8 cellular contexts compared by ENCODE assay signal in the genomic region with DNA sequence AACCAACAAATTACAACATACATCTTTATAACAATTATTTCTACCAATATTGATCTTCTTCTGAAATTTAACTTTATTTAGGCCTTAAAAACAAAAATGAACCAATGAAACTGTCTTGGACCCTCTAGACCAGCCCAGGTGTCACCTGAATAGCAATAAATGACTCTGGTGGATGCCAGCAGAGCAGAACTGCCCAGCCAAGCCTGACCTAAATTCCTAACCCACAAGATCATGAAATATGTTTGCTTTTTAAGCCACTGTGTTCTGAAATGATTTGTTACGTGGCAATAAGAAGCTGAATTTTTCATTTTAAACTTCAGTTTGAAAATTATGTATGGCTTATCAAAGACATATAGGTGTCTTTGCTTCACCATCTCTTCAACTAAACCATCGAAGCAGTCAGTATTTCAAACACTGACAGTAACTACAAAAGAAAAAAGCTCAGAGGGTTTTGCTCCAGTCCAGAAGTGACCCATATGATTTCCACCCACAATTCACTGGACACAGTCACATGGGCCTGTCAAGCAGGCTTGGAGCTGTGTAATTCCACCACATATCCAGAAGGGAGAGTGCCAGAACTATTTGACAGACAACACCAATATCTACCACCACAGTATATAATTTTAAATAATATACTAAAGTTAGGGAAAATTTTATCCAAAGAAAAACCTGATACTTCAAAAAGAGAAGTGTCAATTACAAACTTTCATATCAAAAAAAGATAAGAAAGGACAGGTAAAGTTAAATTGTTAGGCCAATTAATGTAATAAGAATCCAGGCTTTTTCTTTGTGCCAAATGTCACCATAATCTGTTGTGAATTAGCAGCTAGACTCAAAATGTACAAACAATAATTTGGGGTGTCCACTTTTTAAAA.
DNase-seq lines count a peak whose midpoint lies in the region; ATAC-seq, FAIRE-seq and TF ChIP-seq lines count a peak whose summit lies in the region.

No MANE protein-coding gene starts in this region.

- ATAC-seq in GM18870 (IDR thresholded peaks at IDR 0.05; ENCODE audit: unreplicated experiment) = peak; percentile 42
- peak; percentile 41 for ATAC-seq in HG03457 (IDR thresholded peaks at IDR 0.05; ENCODE audit: unreplicated experiment)
- ATAC-seq in HG03280 (IDR thresholded peaks at IDR 0.05; ENCODE audit: unreplicated experiment) = no peak

- POLR2A ChIA-PET in activated CD4-positive, alpha-beta memory T cell treated with anti-CD3 and anti-CD28 coated beads, Interleukin-2, amount 10 ng/mL, durations not matched to agents 7 days and 5 days (lab: Charles Lee) = interaction anchor here (0.7 kb wide), 1 partner anchor 172 kb away, joined by 3 read pairs; no protein-coding TSS in a partner anchor

- no peaks in the 10 kb centered on the region for H3K27me3 ChIP-seq in parathyroid adenoma (ENCODE audit: control insufficient read depth, insufficient read depth, low read length)

- H3K79me2 ChIP-seq in parathyroid adenoma = peaks cover 40% of the 10 kb centered on the region

- H3K27ac ChIP-seq in C4-2B (no peak overlapping the region), parathyroid adenoma (no peak overlapping the region)

- no peaks in the 10 kb centered on the region for H3K4me1 ChIP-seq in parathyroid adenoma

- FAIRE-seq in RCC 7860 (lab: Jason Lieb, UNC) = peak; percentile 90

- no peaks in the 10 kb centered on the region for H3K9me3 Mint-ChIP-seq in activated CD4-positive, alpha-beta memory T cell treated with anti-CD3 and anti-CD28 coated beads, Interleukin-2, amount 10 ng/mL, durations not matched to agents 7 days and 5 days

- H2AFZ ChIP-seq in parathyroid adenoma = no peak overlapping the region

- peaks cover 8% of the 10 kb centered on the region for H3K36me3 Mint-ChIP-seq in activated CD4-positive, alpha-beta memory T cell treated with anti-CD3 and anti-CD28 coated beads, Interleukin-2, amount 10 ng/mL, durations not matched to agents 7 days and 5 days (ENCODE audit: low read depth)

- CTCF ChIA-PET in activated CD4-positive, alpha-beta memory T cell treated with anti-CD3 and anti-CD28 coated beads, Interleukin-2, amount 10 ng/mL, durations not matched to agents 7 days and 5 days (lab: Charles Lee) = interaction anchor here (1.0 to 1.3 kb wide), 2 partner anchors 9 to 365 kb away, joined by 4 read pairs; no protein-coding TSS in a partner anchor

- H3K9ac ChIP-seq in parathyroid adenoma = no peak overlapping the region

- no peak overlapping the region for H3K27ac Mint-ChIP-seq in activated CD4-positive, alpha-beta memory T cell treated with anti-CD3 and anti-CD28 coated beads, Interleukin-2, amount 10 ng/mL, durations not matched to agents 7 days and 5 days

- H3K4me3 ChIP-seq in fibroblast of the aortic adventitia (ENCODE audit: low read depth, low read length) (no peak overlapping the region), parathyroid adenoma (ENCODE audit: low read depth, low read length) (no peak overlapping the region)

- TF ChIP-seq CTCF in C4-2B (conservative IDR thresholded peaks at IDR 0.05) (peak; percentile 81), fibroblast of the aortic adventitia (IDR thresholded peaks at IDR 0.05; ENCODE audit: insufficient read depth, low read length) (peak; percentile 54), parathyroid adenoma (IDR thresholded peaks at IDR 0.05) (peak; percentile 65)

- no peak overlapping the region for H3K4me3 Mint-ChIP-seq in activated CD4-positive, alpha-beta memory T cell treated with anti-CD3 and anti-CD28 coated beads, Interleukin-2, amount 10 ng/mL, durations not matched to agents 7 days and 5 days

- DNase-seq in RCC 7860 (ENCODE audit: low spot score) (peak; percentile 67), fibroblast of the aortic adventitia (ENCODE audit: low read depth) (peak; percentile 70)
- no peak for DNase-seq in activated CD4-positive, alpha-beta memory T cell treated with anti-CD3 and anti-CD28 coated beads, Interleukin-2, amount 10 ng/mL, durations not matched to agents 7 days and 5 days

- no peaks in the 10 kb centered on the region for H3K9me3 ChIP-seq in parathyroid adenoma (ENCODE audit: control insufficient read depth, low read length)

- H3K36me3 ChIP-seq in parathyroid adenoma (ENCODE audit: control insufficient read depth, insufficient read depth, low read length) = no peaks in the 10 kb centered on the region

- H3K4me1 Mint-ChIP-seq in activated CD4-positive, alpha-beta memory T cell treated with anti-CD3 and anti-CD28 coated beads, Interleukin-2, amount 10 ng/mL, durations not matched to agents 7 days and 5 days = peaks cover 22% of the 10 kb centered on the region

- no peaks in the 10 kb centered on the region for H3K27me3 Mint-ChIP-seq in activated CD4-positive, alpha-beta memory T cell treated with anti-CD3 and anti-CD28 coated beads, Interleukin-2, amount 10 ng/mL, durations not matched to agents 7 days and 5 days

- H3K4me2 ChIP-seq in parathyroid adenoma (ENCODE audit: low read length) = peak overlapping the region; percentile 18
